In genomic region chr2:158191569-158191968, GRCh38 we compare ENCODE assay signal across 8 cellular contexts.
DNase-seq lines count a peak whose midpoint lies in the region; ATAC-seq and TF ChIP-seq lines count a peak whose summit lies in the region.

No MANE protein-coding gene starts in this region.

- ATAC-seq in HG03469 (IDR thresholded peaks at IDR 0.05; ENCODE audit: unreplicated experiment) (peak; percentile 27), HG03097 (IDR thresholded peaks at IDR 0.05; ENCODE audit: low FRiP score, unreplicated experiment) (no peak)

- no peaks in the 10 kb centered on the region for H3K9me3 ChIP-seq in transverse colon

- in situ Hi-C loops in transverse colon (cut with MboI; ENCODE audit: low pct_ligation_motif_present in 1 of 4, low pct_unique_long_range_greater_than_20kb in 1 of 4, low sequenced_read_pairs in 3 of 4), result no loop called here

- TF ChIP-seq CTCF in GM06990 (IDR thresholded peaks at IDR 0.05; ENCODE audit: insufficient read depth, low read length, poor library complexity, severe bottlenecking) (no peak), GM20000 (IDR thresholded peaks at IDR 0.05; ENCODE audit: extremely low read depth, missing control alignments) (no peak), transverse colon (IDR thresholded peaks at IDR 0.05) (no peak)

- intact Hi-C loops in transverse colon (cut with DNase I; ENCODE audit: low total_unique reads), result no loop called here

- TF ChIP-seq EP300 in transverse colon (IDR thresholded peaks at IDR 0.05; ENCODE audit: low read depth), result no peak

- peak; percentile 12 for DNase-seq in GM06990 (ENCODE audit: extremely low read depth, insufficient read length)
- peak; percentile 8 for DNase-seq in GM20000 (ENCODE audit: low spot score)
- peak; percentile 25 for DNase-seq in glomerular visceral epithelial cell (ENCODE audit: extremely low spot score)
- DNase-seq in transverse colon, result no peak
- no peak for DNase-seq in NCI-H524 treated with DMSO at 0.1 percent for 48 hours (lab: John Stamatoyannopoulos, UW)
- DNase-seq in LoVo (ENCODE audit: low spot score), result no peak

- no peak for TF ChIP-seq POLR2A in transverse colon (IDR thresholded peaks at IDR 0.05)

- H3K36me3 ChIP-seq in GM06990 (ENCODE audit: control insufficient read depth, insufficient read depth, low read length), result no peaks in the 10 kb centered on the region
- H3K36me3 ChIP-seq in transverse colon, result no peaks in the 10 kb centered on the region

- WGBS in transverse colon (ENCODE audit: low coverage in 1 of 2), 2 donors, result 9 to 17% methylated on average over 2 of the region's 2 CpGs

- peaks cover 0 to 28% (median 6%) of the 10 kb centered on the region in 4 donors for H3K4me1 ChIP-seq in transverse colon

- no peak overlapping the region for H3K27ac ChIP-seq in transverse colon

- H3K27me3 ChIP-seq in GM06990 (replicated peaks; ENCODE audit: control insufficient read depth, insufficient read depth, low read length), result no peaks in the 10 kb centered on the region
- H3K27me3 ChIP-seq in transverse colon, result no peaks in the 10 kb centered on the region

- H3K4me3 ChIP-seq in GM06990 (replicated peaks; ENCODE audit: low read depth, low read length), result no peak overlapping the region
- H3K4me3 ChIP-seq in transverse colon, result peak overlapping the region in 1 of 4 donors; percentile 26

Comparison
In these comparisons a context has a peak if more than half of its experiments do, and no peak if none do; other contexts are left out.
1. DNase-seq: peak in GM06990 (single experiment), GM20000 (single experiment) and glomerular visceral epithelial cell (single experiment); none in transverse colon (single experiment), NCI-H524 treated with DMSO at 0.1 percent for 48 hours (single experiment) and LoVo (single experiment).